1 cellular context compared by ENCODE assay signal in genomic region chr20:38081575-38081974, GRCh38.
TF ChIP-seq lines count a peak whose summit lies in the region.

No MANE protein-coding gene starts in this region.

TF ChIP-seq in IMR-90, 13 proteins besides CTCF, POLR2A, EP300 and RAD21:
- TF ChIP-seq CEBPB (IDR thresholded peaks at IDR 0.05; ENCODE audit: low read depth, low read length) (no peak), RCOR1 (IDR thresholded peaks at IDR 0.05; ENCODE audit: insufficient replicate concordance, low read length) (no peak)
